ENCODE assay signal across 2 cellular contexts in the genomic region with DNA sequence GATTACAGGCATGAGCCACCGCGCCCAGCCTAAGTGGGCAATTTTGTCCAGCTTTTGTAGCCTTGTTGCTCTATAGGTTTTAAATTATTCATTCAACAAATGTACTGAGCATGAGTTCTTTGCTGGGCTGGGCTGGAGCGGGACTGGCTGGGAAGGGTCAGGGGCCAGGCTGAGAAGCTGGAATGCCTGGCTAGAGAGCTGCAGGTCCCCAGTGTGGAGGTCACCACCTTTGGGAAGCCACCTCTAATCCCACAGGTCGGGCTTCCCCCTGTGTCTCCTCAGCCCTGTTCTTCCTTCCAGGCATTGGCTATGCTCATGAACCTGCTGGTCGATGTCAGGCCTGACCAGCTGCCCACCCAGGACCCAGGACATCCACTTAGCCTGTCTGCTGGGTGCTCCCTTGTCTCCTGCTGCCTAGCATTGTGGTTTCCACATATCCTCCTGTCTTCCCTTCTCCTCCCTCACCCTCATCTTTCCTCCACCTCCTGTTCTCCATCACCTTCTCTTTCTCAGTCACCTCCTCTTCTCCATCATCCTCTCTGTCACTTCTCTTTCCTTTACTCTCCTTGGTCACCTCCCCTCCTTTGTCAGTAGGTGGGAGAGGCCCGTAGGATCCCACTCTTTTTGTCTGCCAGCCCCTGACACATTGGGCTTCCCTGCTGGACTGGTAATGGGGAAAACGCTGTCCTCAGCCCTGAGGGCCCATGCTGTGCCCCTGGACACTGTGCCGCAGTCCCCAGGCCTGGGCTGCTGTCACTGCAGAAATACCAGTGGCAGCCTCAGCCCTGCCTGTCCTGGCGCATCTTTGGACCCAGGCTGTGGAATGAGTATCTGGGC.
TF ChIP-seq lines count a peak whose summit lies in the region.

No MANE protein-coding gene starts in this region.

TF ChIP-seq in K562, 482 proteins besides CTCF, POLR2A, EP300 and RAD21:
- TF ChIP-seq, protein P1, sequence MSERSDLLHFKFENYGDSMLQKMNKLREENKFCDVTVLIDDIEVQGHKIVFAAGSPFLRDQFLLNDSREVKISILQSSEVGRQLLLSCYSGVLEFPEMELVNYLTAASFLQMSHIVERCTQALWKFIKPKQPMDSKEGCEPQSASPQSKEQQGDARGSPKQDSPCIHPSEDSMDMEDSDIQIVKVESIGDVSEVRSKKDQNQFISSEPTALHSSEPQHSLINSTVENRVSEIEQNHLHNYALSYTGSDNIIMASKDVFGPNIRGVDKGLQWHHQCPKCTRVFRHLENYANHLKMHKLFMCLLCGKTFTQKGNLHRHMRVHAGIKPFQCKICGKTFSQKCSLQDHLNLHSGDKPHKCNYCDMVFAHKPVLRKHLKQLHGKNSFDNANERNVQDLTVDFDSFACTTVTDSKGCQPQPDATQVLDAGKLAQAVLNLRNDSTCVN (CRISPR knock-in tag; IDR thresholded peaks at IDR 0.05) = 0 out of 2 replicates have a peak, but pooled peaks have one; percentile 37
- TF ChIP-seq MCM3 (IDR thresholded peaks at IDR 0.05) (peak; percentile 67; the same call in 1 of the 2 replicates), MTA2 (IDR thresholded peaks at IDR 0.05; ENCODE audit: low read depth) (no peak), ZNF239 (CRISPR knock-in tag; IDR thresholded peaks at IDR 0.05) (no peak), MAFG (tag; conservative IDR thresholded peaks at IDR 0.05) (no peak), STAT5B (CRISPR knock-in tag; IDR thresholded peaks at IDR 0.05) (no peak)
- TF ChIP-seq, protein P2, sequence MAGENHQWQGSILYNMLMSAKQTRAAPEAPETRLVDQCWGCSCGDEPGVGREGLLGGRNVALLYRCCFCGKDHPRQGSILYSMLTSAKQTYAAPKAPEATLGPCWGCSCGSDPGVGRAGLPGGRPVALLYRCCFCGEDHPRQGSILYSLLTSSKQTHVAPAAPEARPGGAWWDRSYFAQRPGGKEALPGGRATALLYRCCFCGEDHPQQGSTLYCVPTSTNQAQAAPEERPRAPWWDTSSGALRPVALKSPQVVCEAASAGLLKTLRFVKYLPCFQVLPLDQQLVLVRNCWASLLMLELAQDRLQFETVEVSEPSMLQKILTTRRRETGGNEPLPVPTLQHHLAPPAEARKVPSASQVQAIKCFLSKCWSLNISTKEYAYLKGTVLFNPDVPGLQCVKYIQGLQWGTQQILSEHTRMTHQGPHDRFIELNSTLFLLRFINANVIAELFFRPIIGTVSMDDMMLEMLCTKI (IDR thresholded peaks at IDR 0.05; ENCODE audit: partially characterized antibody) = no peak

TF ChIP-seq in HepG2, 621 proteins besides CTCF, POLR2A, EP300 and RAD21 (continues in another document):
- TF ChIP-seq SRSF1 (optimal IDR thresholded peaks at IDR 0.05; ENCODE audit: low read depth, low read length) = no peak
- TF ChIP-seq CBX2 (IDR thresholded peaks at IDR 0.05; ENCODE audit: low read depth, low read length) = no peak
- TF ChIP-seq CBX2 (CRISPR knock-in tag; IDR thresholded peaks at IDR 0.05; ENCODE audit: low read depth) = peak; percentile 34; the same call in 1 of the 2 replicates
- TF ChIP-seq ZNF292 (CRISPR knock-in tag; IDR thresholded peaks at IDR 0.05; ENCODE audit: borderline replicate concordance, low read depth) = peak; percentile 71
- TF ChIP-seq, protein P3, sequence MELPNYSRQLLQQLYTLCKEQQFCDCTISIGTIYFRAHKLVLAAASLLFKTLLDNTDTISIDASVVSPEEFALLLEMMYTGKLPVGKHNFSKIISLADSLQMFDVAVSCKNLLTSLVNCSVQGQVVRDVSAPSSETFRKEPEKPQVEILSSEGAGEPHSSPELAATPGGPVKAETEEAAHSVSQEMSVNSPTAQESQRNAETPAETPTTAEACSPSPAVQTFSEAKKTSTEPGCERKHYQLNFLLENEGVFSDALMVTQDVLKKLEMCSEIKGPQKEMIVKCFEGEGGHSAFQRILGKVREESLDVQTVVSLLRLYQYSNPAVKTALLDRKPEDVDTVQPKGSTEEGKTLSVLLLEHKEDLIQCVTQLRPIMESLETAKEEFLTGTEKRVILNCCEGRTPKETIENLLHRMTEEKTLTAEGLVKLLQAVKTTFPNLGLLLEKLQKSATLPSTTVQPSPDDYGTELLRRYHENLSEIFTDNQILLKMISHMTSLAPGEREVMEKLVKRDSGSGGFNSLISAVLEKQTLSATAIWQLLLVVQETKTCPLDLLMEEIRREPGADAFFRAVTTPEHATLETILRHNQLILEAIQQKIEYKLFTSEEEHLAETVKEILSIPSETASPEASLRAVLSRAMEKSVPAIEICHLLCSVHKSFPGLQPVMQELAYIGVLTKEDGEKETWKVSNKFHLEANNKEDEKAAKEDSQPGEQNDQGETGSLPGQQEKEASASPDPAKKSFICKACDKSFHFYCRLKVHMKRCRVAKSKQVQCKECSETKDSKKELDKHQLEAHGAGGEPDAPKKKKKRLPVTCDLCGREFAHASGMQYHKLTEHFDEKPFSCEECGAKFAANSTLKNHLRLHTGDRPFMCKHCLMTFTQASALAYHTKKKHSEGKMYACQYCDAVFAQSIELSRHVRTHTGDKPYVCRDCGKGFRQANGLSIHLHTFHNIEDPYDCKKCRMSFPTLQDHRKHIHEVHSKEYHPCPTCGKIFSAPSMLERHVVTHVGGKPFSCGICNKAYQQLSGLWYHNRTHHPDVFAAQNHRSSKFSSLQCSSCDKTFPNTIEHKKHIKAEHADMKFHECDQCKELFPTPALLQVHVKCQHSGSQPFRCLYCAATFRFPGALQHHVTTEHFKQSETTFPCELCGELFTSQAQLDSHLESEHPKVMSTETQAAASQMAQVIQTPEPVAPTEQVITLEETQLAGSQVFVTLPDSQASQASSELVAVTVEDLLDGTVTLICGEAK (IDR thresholded peaks at IDR 0.05) = 0 out of 2 replicates have a peak, but pooled peaks have one; percentile 5
- TF ChIP-seq, protein P3 (CRISPR knock-in tag; IDR thresholded peaks at IDR 0.05) = no peak
- TF ChIP-seq ZNF724P (CRISPR knock-in tag; IDR thresholded peaks at IDR 0.05; ENCODE audit: borderline replicate concordance) = 0 out of 2 replicates have a peak, but pooled peaks have one; percentile 20
- peak; percentile 11; the same call in 1 of the 2 replicates for TF ChIP-seq ZMYM3 (CRISPR knock-in tag; IDR thresholded peaks at IDR 0.05)
- peak; percentile 78 for TF ChIP-seq HNRNPL (IDR thresholded peaks at IDR 0.05; ENCODE audit: low read depth, low read length)
- peak; percentile 74; the same call in 1 of the 2 replicates for TF ChIP-seq ZBTB38 (CRISPR knock-in tag; IDR thresholded peaks at IDR 0.05)
- no peak for TF ChIP-seq PHB2 (IDR thresholded peaks at IDR 0.05; ENCODE audit: partially characterized antibody)
- TF ChIP-seq KDM5A (IDR thresholded peaks at IDR 0.05; ENCODE audit: borderline replicate concordance, low read length) = no peak
- no peak for TF ChIP-seq MIER2 (CRISPR knock-in tag; IDR thresholded peaks at IDR 0.05)
- no peak for TF ChIP-seq ADNP (CRISPR knock-in tag; IDR thresholded peaks at IDR 0.05)
- 0 out of 2 replicates have a peak, but pooled peaks have one; percentile 9 for TF ChIP-seq TCF7 (IDR thresholded peaks at IDR 0.05; ENCODE audit: low read depth)
- 0 out of 2 replicates have a peak, but pooled peaks have one; percentile 62 for TF ChIP-seq RFX5 (IDR thresholded peaks at IDR 0.05; ENCODE audit: low read depth, low read length)
- no peak for TF ChIP-seq NR2C2 (CRISPR knock-in tag; IDR thresholded peaks at IDR 0.05; ENCODE audit: borderline replicate concordance)
- no peak for TF ChIP-seq SCMH1 (CRISPR knock-in tag; IDR thresholded peaks at IDR 0.05; ENCODE audit: borderline replicate concordance)
- no peak for TF ChIP-seq MIXL1 (CRISPR knock-in tag; IDR thresholded peaks at IDR 0.05)
- no peak for TF ChIP-seq NFIC (IDR thresholded peaks at IDR 0.05; ENCODE audit: low read length)
- TF ChIP-seq, protein P4, sequence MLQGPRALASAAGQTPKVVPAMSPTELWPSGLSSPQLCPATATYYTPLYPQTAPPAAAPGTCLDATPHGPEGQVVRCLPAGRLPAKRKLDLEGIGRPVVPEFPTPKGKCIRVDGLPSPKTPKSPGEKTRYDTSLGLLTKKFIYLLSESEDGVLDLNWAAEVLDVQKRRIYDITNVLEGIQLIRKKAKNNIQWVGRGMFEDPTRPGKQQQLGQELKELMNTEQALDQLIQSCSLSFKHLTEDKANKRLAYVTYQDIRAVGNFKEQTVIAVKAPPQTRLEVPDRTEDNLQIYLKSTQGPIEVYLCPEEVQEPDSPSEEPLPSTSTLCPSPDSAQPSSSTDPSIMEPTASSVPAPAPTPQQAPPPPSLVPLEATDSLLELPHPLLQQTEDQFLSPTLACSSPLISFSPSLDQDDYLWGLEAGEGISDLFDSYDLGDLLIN (CRISPR knock-in tag; IDR thresholded peaks at IDR 0.05; ENCODE audit: borderline replicate concordance) = no peak
- TF ChIP-seq NFATC3 (CRISPR knock-in tag; IDR thresholded peaks at IDR 0.05) = no peak
- no peak for TF ChIP-seq ZNF264 (CRISPR knock-in tag; IDR thresholded peaks at IDR 0.05)
- no peak for TF ChIP-seq RERE (CRISPR knock-in tag; IDR thresholded peaks at IDR 0.05; ENCODE audit: low read depth)
- peak; percentile 66 for TF ChIP-seq SALL1 (CRISPR knock-in tag; IDR thresholded peaks at IDR 0.05)
- TF ChIP-seq, protein P5, sequence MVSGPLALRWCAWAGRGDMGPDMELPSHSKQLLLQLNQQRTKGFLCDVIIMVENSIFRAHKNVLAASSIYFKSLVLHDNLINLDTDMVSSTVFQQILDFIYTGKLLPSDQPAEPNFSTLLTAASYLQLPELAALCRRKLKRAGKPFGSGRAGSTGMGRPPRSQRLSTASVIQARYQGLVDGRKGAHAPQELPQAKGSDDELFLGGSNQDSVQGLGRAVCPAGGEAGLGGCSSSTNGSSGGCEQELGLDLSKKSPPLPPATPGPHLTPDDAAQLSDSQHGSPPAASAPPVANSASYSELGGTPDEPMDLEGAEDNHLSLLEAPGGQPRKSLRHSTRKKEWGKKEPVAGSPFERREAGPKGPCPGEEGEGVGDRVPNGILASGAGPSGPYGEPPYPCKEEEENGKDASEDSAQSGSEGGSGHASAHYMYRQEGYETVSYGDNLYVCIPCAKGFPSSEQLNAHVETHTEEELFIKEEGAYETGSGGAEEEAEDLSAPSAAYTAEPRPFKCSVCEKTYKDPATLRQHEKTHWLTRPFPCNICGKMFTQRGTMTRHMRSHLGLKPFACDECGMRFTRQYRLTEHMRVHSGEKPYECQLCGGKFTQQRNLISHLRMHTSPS (CRISPR knock-in tag; IDR thresholded peaks at IDR 0.05; ENCODE audit: low read depth) = peak; percentile 92; the same call in 1 of the 2 replicates
- no peak for TF ChIP-seq HIVEP1 (CRISPR knock-in tag; IDR thresholded peaks at IDR 0.05)
- TF ChIP-seq ZNF670 (CRISPR knock-in tag; IDR thresholded peaks at IDR 0.05; ENCODE audit: borderline replicate concordance) = no peak
